ENCODE assay signal across 19 cellular contexts in the genomic region with DNA sequence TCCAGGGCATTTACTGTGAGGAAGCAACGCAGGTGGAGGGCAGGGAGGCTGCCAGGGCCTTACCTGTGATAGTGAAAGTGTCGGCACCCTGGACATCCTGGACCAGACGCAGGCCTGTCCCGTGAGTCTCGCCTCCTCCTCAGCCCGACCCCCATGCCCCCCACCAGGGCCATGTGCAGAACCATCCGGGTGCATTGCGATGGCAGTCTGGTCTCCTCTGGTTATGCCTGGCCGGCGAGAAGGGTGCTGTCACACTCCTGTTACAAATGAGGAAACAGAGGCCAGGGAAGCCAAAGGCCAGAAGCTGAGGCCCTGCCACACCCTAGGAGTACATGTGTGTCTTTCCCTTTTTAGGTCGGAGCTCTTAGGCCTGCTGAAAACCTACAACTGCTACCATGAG. TPM values are rescaled to one million over a fixed set of nuclear protein-coding genes. Genes with fewer than 3 reads are reported as not detected.
A peak's percentile ranks its signal among the peaks of the same experiment; 100 is the strongest.
DNase-seq lines count a peak whose midpoint lies in the region; TF ChIP-seq lines count a peak whose summit lies in the region.
"Had no signal": no experiment of that assay in that cellular context is flagged by ENCODE, and none has a peak within 500 bp of the region (broad histone marks: within the 10 kb centered on the region; RNA-seq: fewer than 3 reads in every experiment).

No MANE protein-coding gene starts in this region.

- 88 to 94% methylated on average over 2 to 10 of the region's 11 CpGs for WGBS in thyroid gland, 2 donors
- 94 to 95% methylated on average over 11 of the region's 11 CpGs for WGBS in endodermal cell (ENCODE audit: insufficient coverage in 1 of 2, insufficient read length in 1 of 2), 2 experiments

- DNase-seq in H7 (peak; percentile 14), chondrocyte (ENCODE audit: low spot score) (no peak), osteoblast (ENCODE audit: insufficient read length, low spot score, missing footprints) (peak; percentile 1), thyroid gland (peak in 1 of 2 donors; percentile 5), vagina (ENCODE audit: extremely low spot score in 2 of 2) (no peak), endodermal cell (no peak), MM.1S (no peak)
- DNase-seq: CD8-positive, alpha-beta T cell; DND-41; GOT3; Kasumi-1; NCI-H1417; NCI-H1694 treated with DMSO at 0.1 percent for 48 hours; NCI-H2081 treated with DMSO at 0.1 percent for 48 hours; NCI-H446; NCI-H526; Peyer's patch; SJCRH30 had no signal

- peaks cover 2% of the 10 kb centered on the region for H3K36me3 ChIP-seq in H7 (replicated peaks; ENCODE audit: control insufficient read depth, insufficient read depth, low read length)
- peaks cover 5% of the 10 kb centered on the region for H3K36me3 ChIP-seq in osteoblast (ENCODE audit: insufficient read depth, low read length)
- H3K36me3 ChIP-seq in thyroid gland, result peaks cover 33 to 39% of the 10 kb centered on the region in 2 donors
- H3K36me3 ChIP-seq in vagina, result peaks cover 0 to 4% of the 10 kb centered on the region in 2 donors
- H3K36me3 ChIP-seq in endodermal cell (ENCODE audit: control insufficient read depth, insufficient read depth, low read length), result no peaks in the 10 kb centered on the region
- peaks cover 14% of the 10 kb centered on the region for H3K36me3 ChIP-seq in MM.1S (replicated peaks; ENCODE audit: insufficient read depth, low read length)

- H3K27me3 ChIP-seq in H7 (ENCODE audit: control insufficient read depth, insufficient read depth, low read length), result no peaks in the 10 kb centered on the region
- no peaks in the 10 kb centered on the region for H3K27me3 ChIP-seq in osteoblast (ENCODE audit: insufficient read depth, low read length)
- no peaks in the 10 kb centered on the region for H3K27me3 ChIP-seq in thyroid gland
- H3K27me3 ChIP-seq in vagina, result no peaks in the 10 kb centered on the region
- no peaks in the 10 kb centered on the region for H3K27me3 ChIP-seq in endodermal cell (ENCODE audit: control insufficient read depth, insufficient read depth, low read length, poor library complexity, severe bottlenecking)
- H3K27me3 ChIP-seq in MM.1S (replicated peaks; ENCODE audit: insufficient read depth, low read length), result no peaks in the 10 kb centered on the region
- H3K27me3 ChIP-seq: Peyer's patch, SJCRH30 had no signal

- intact Hi-C loops in thyroid gland (cut with DNase I), result no loop called here
- intact Hi-C loops in vagina (cut with DNase I), result loop anchor here (5.0 kb wide), 1 partner anchor 39 kb away; no protein-coding TSS in a partner anchor

- H3K9me3 ChIP-seq in osteoblast (ENCODE audit: low read depth, low read length) (no peaks in the 10 kb centered on the region), thyroid gland (no peaks in the 10 kb centered on the region), vagina (no peaks in the 10 kb centered on the region), endodermal cell (ENCODE audit: control insufficient read depth, low read length) (no peaks in the 10 kb centered on the region), MM.1S (replicated peaks; ENCODE audit: insufficient read depth, low read length) (no peaks in the 10 kb centered on the region)
- H3K9me3 ChIP-seq: Peyer's patch, SJCRH30 had no signal

- TF ChIP-seq CTCF in chondrocyte (IDR thresholded peaks at IDR 0.05), result no peak
- no peak for TF ChIP-seq CTCF in osteoblast (IDR thresholded peaks at IDR 0.05; ENCODE audit: extremely low read depth, low read depth, low read length)
- no peak for TF ChIP-seq CTCF in thyroid gland (IDR thresholded peaks at IDR 0.05)
- no peak for TF ChIP-seq CTCF in vagina (IDR thresholded peaks at IDR 0.05)
- TF ChIP-seq CTCF in endodermal cell (conservative IDR thresholded peaks at IDR 0.05), result no peak
- TF ChIP-seq CTCF in MM.1S (IDR thresholded peaks at IDR 0.05; ENCODE audit: low read length), result no peak

- H3K4me1 ChIP-seq in osteoblast (ENCODE audit: insufficient read depth, low read length) (peaks cover 35% of the 10 kb centered on the region), thyroid gland (peaks cover 72 to 83% of the 10 kb centered on the region in 2 donors), vagina (peaks cover 38% of the 10 kb centered on the region), endodermal cell (ENCODE audit: control insufficient read depth, insufficient read depth, low read length) (peaks cover 8% of the 10 kb centered on the region), MM.1S (ENCODE audit: low read length) (peaks cover 55% of the 10 kb centered on the region)

- H3K4me2 ChIP-seq in osteoblast (ENCODE audit: insufficient read depth, low read length) (no peak overlapping the region), MM.1S (ENCODE audit: low read depth, low read length) (no peak overlapping the region)

- no peaks in the 10 kb centered on the region for H4K20me1 ChIP-seq in osteoblast (ENCODE audit: insufficient read depth, low read length)
- no peaks in the 10 kb centered on the region for H4K20me1 ChIP-seq in MM.1S (ENCODE audit: insufficient read depth, low read length)

- H3K9ac ChIP-seq in endodermal cell (ENCODE audit: extremely low read depth, low read length, poor library complexity, severe bottlenecking), result no peak overlapping the region
- H3K9ac ChIP-seq in MM.1S (ENCODE audit: low read length), result no peak overlapping the region

- no peaks in the 10 kb centered on the region for H3K9me2 ChIP-seq in MM.1S (replicated peaks; ENCODE audit: insufficient read depth, low read length)

- H3K36me3 Mint-ChIP-seq in chondrocyte (ENCODE audit: low read depth) (peaks cover 15% of the 10 kb centered on the region), endodermal cell (ENCODE audit: low read depth) (peaks cover 3% of the 10 kb centered on the region)
- H3K36me3 Mint-ChIP-seq: CD8-positive, alpha-beta T cell had no signal

- H2AFZ ChIP-seq in osteoblast (ENCODE audit: low read length) (no peak overlapping the region), MM.1S (ENCODE audit: low read length) (no peak overlapping the region)

- H3K9me3 Mint-ChIP-seq in chondrocyte (ENCODE audit: low read depth) (no peaks in the 10 kb centered on the region), endodermal cell (no peaks in the 10 kb centered on the region)
- H3K9me3 Mint-ChIP-seq: CD8-positive, alpha-beta T cell had no signal

- H3K4me1 Mint-ChIP-seq in chondrocyte (ENCODE audit: low read depth), result peaks cover 48% of the 10 kb centered on the region
- peaks cover 14% of the 10 kb centered on the region for H3K4me1 Mint-ChIP-seq in endodermal cell

- H3K27ac Mint-ChIP-seq in chondrocyte (ENCODE audit: unreplicated experiment), result peak overlapping the region; percentile 17
- no peak overlapping the region for H3K27ac Mint-ChIP-seq in endodermal cell
- H3K27ac Mint-ChIP-seq: CD8-positive, alpha-beta T cell had no signal

- H3K79me2 ChIP-seq in osteoblast (ENCODE audit: insufficient read depth, low read length) (no peaks in the 10 kb centered on the region), MM.1S (ENCODE audit: low read length) (peaks cover 63% of the 10 kb centered on the region)

- H3F3A ChIP-seq in MM.1S (ENCODE audit: insufficient read depth, low read length), result peaks cover 32% of the 10 kb centered on the region

- H3K4me3 Mint-ChIP-seq in chondrocyte (ENCODE audit: unreplicated experiment) (no peak overlapping the region), endodermal cell (no peak overlapping the region)
- H3K4me3 Mint-ChIP-seq: CD8-positive, alpha-beta T cell had no signal

- H3K4me3 ChIP-seq in H7 (ENCODE audit: insufficient read depth, low read depth, low read length), result no peak overlapping the region
- no peak overlapping the region for H3K4me3 ChIP-seq in osteoblast (ENCODE audit: insufficient read depth, low read length)
- no peak overlapping the region for H3K4me3 ChIP-seq in thyroid gland (replicated peaks in 1 of 3)
- no peak overlapping the region for H3K4me3 ChIP-seq in vagina
- no peak overlapping the region for H3K4me3 ChIP-seq in endodermal cell (ENCODE audit: low read length)
- H3K4me3 ChIP-seq in MM.1S (ENCODE audit: low read length), result no peak overlapping the region
- H3K4me3 ChIP-seq: Peyer's patch, SJCRH30 had no signal

- no peak for TF ChIP-seq POLR2A in thyroid gland (IDR thresholded peaks at IDR 0.05)
- no peak for TF ChIP-seq POLR2A in vagina (IDR thresholded peaks at IDR 0.05)

- H3K27ac ChIP-seq in osteoblast (ENCODE audit: low read depth, low read length) (no peak overlapping the region), thyroid gland (peak overlapping the region in 2 of 3 donors; percentile 95 to 97), vagina (no peak overlapping the region), endodermal cell (ENCODE audit: low read depth, low read length) (no peak overlapping the region), MM.1S (ENCODE audit: low read length) (no peak overlapping the region)
- H3K27ac ChIP-seq: Peyer's patch, SJCRH30 had no signal

- no peaks in the 10 kb centered on the region for H3K27me3 Mint-ChIP-seq in chondrocyte (ENCODE audit: low read depth)
- H3K27me3 Mint-ChIP-seq in endodermal cell (ENCODE audit: insufficient read depth), result peaks cover 3% of the 10 kb centered on the region

RNA-seq across cellular contexts. Expression of gene DEPP1, which starts 7.2 kb away (rescaled TPM):
- 0.28 and 1.2 TPM in 2 replicates for total RNA-seq in H7 (2014; rRNA removed; shearing (Covaris generic))
- 9.4 to 105 TPM (median 105 TPM) in 3 replicates for total RNA-seq in chondrocyte
- total RNA-seq in osteoblast, result 43.6 and 87.6 TPM in 2 replicates
- total RNA-seq in thyroid gland, result 100 to 1,000 TPM in 2 of 4 donors, 10 to 100 TPM in 2; 45.1 to 518 (median 182) TPM
- 155 TPM for total RNA-seq in vagina
- total RNA-seq in endodermal cell, result 1 to 10 TPM; 1.3 to 2.6 TPM
- polyA plus RNA-seq in endodermal cell (2013, experiment 1 of 2), result 0.89 TPM
- 1.2 TPM for polyA plus RNA-seq in endodermal cell (2013, experiment 2 of 2)
- total RNA-seq: CD8-positive, alpha-beta T cell had no signal

RNA-seq across cellular contexts. Expression of gene RASSF4, which starts 11.8 kb away (rescaled TPM):
- total RNA-seq in H7 (2014; rRNA removed; shearing (Covaris generic)), result 9.1 and 13.6 TPM in 2 replicates
- total RNA-seq in chondrocyte, result 24.6 to 37.8 TPM (median 35.9 TPM) in 3 replicates
- total RNA-seq in osteoblast, result 2.9 and 4.0 TPM in 2 replicates
- total RNA-seq in thyroid gland, result 100 to 1,000 TPM; 175 to 226 (median 203) TPM
- total RNA-seq in vagina, result 29.2 TPM
- total RNA-seq in endodermal cell, result 10 to 100 TPM in 1 of 2 donors, 1 to 10 TPM in 1; 5.2 to 14.1 TPM
- polyA plus RNA-seq in endodermal cell (2013, experiment 1 of 2), result 17.2 TPM
- polyA plus RNA-seq in endodermal cell (2013, experiment 2 of 2), result 20.0 TPM
- total RNA-seq: MCF 10A had no signal

RNA-seq across cellular contexts. Expression of gene ZNF22, which starts 29.3 kb away (rescaled TPM):
- 20.2 and 23.1 TPM in 2 replicates for total RNA-seq in H7 (2014; rRNA removed; shearing (Covaris generic))
- 15.5 to 21.6 TPM (median 19.8 TPM) in 3 replicates for total RNA-seq in chondrocyte
- total RNA-seq in osteoblast, result 13.8 and 14.4 TPM in 2 replicates
- 10 to 100 TPM; 28.5 to 40.3 (median 33.1) TPM for total RNA-seq in thyroid gland
- total RNA-seq in vagina, result 20.6 TPM
- 10 to 100 TPM; 35.5 to 42.5 TPM for total RNA-seq in endodermal cell
- 59.3 TPM for polyA plus RNA-seq in endodermal cell (2013, experiment 1 of 2)
- polyA plus RNA-seq in endodermal cell (2013, experiment 2 of 2), result 54.5 TPM

Comparison
In these comparisons a context has a peak if more than half of its experiments do, and no peak if none do; other contexts are left out.
1. DNase-seq: peak in H7 (single experiment) and osteoblast (single experiment); none in chondrocyte (single experiment), vagina (0 of 2), endodermal cell (single experiment) and MM.1S (single experiment).
2. H3K27ac ChIP-seq: peak in thyroid gland (2 of 3); none in osteoblast (single experiment), vagina (single experiment), endodermal cell (single experiment) and MM.1S (single experiment).